In genomic region chr20:5096463-5096862, GRCh38 we compare ENCODE assay signal across 14 cellular contexts.
"Had no signal": no experiment of that assay in that cellular context is flagged by ENCODE, and none has a peak within 500 bp of the region (broad histone marks: within the 10 kb centered on the region; RNA-seq: fewer than 3 reads in every experiment).

No MANE protein-coding gene starts in this region.

- H3K27me3 Mint-ChIP-seq: central memory CD8-positive, alpha-beta T cell had no signal

- DNase-seq: activated CD4-positive, alpha-beta T cell treated with anti-CD3 and anti-CD28 coated beads, Interleukin-2, amount 50 U/mL, for 4 hours; activated gamma-delta T cell treated with Interleukin-2 at 50 U/mL for 16 hours; aorta; brain microvascular endothelial cell; colonic mucosa; gastrocnemius medialis; heart right ventricle; midbrain; stimulated activated CD4-positive, alpha-beta T cell treated with anti-CD3 and anti-CD28 coated beads, Interleukin-2, amount 100 ng/mL, for 24 hours; SW 1271; T-helper 2 cell; upper lobe of right lung had no signal

- H3K4me3 Mint-ChIP-seq: activated T-helper 1 cell treated with anti-CD3 and anti-CD28 coated beads, Interleukin-12 subunit alpha, Interleukin-12 subunit beta, Interleukin-2, Interleukin-4 antibody, amounts not matched to agents 30 ng/mL and 10 ng/mL and 1 ng/mL, durations not matched to agents 14 hours and 24 hours and 36 hours; central memory CD8-positive, alpha-beta T cell had no signal

- H3K9me3 Mint-ChIP-seq: activated T-helper 1 cell treated with anti-CD3 and anti-CD28 coated beads, Interleukin-12 subunit alpha, Interleukin-12 subunit beta, Interleukin-2, Interleukin-4 antibody, amounts not matched to agents 30 ng/mL and 10 ng/mL and 1 ng/mL, durations not matched to agents 14 hours and 24 hours and 36 hours; central memory CD8-positive, alpha-beta T cell had no signal

- ATAC-seq: upper lobe of right lung had no signal
